ENCODE assay signal across 2 cellular contexts in the genomic region with DNA sequence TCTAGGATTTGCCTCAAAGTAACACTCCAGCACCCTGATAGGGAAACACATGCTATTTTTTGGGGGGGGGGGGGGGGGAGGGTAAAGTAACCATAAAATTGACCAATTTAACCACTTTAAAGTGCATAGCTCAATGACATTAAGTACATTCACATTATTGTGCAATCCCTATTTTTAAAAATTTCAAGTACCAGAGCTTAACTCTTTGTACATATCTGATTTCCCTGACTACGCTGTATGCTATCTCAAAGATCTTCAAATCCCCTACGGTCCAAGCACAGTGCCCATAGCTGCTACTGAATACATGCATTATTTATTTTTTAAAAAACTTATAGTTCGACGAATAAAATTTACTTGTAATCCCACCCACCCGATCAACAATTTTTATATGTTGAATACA.
A peak's percentile ranks its signal among the peaks of the same experiment; 100 is the strongest.
TF ChIP-seq lines count a peak whose summit lies in the region.

No MANE protein-coding gene starts in this region.

TF ChIP-seq in IMR-90, 13 proteins besides CTCF, POLR2A, EP300 and RAD21:
- peak; percentile 78 for TF ChIP-seq CEBPB (IDR thresholded peaks at IDR 0.05; ENCODE audit: low read depth, low read length)
- no peak for TF ChIP-seq MXI1 (IDR thresholded peaks at IDR 0.05; ENCODE audit: borderline replicate concordance, low read depth, low read length)

TF ChIP-seq in K562, 482 proteins besides CTCF, POLR2A, EP300 and RAD21:
- TF ChIP-seq CEBPB (tag; IDR thresholded peaks at IDR 0.05) = peak; percentile 54
- no peak for TF ChIP-seq CEBPG (CRISPR knock-in tag; IDR thresholded peaks at IDR 0.05)
- TF ChIP-seq CEBPG (tag; conservative IDR thresholded peaks at IDR 0.05 in 1 of 2, IDR thresholded peaks at IDR 0.05 in 1 of 2) = peak in 1 of 2 experiments; percentile 71; a peak in 2 of 4 replicates
- no peak for TF ChIP-seq KLF10 (CRISPR knock-in tag; IDR thresholded peaks at IDR 0.05)
- TF ChIP-seq, protein P1, sequence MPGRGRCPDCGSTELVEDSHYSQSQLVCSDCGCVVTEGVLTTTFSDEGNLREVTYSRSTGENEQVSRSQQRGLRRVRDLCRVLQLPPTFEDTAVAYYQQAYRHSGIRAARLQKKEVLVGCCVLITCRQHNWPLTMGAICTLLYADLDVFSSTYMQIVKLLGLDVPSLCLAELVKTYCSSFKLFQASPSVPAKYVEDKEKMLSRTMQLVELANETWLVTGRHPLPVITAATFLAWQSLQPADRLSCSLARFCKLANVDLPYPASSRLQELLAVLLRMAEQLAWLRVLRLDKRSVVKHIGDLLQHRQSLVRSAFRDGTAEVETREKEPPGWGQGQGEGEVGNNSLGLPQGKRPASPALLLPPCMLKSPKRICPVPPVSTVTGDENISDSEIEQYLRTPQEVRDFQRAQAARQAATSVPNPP (IDR thresholded peaks at IDR 0.05; ENCODE audit: borderline replicate concordance, insufficient read depth, insufficient read length) = no peak
